Comparison of ENCODE assay signal across 9 cellular contexts in the genomic region with DNA sequence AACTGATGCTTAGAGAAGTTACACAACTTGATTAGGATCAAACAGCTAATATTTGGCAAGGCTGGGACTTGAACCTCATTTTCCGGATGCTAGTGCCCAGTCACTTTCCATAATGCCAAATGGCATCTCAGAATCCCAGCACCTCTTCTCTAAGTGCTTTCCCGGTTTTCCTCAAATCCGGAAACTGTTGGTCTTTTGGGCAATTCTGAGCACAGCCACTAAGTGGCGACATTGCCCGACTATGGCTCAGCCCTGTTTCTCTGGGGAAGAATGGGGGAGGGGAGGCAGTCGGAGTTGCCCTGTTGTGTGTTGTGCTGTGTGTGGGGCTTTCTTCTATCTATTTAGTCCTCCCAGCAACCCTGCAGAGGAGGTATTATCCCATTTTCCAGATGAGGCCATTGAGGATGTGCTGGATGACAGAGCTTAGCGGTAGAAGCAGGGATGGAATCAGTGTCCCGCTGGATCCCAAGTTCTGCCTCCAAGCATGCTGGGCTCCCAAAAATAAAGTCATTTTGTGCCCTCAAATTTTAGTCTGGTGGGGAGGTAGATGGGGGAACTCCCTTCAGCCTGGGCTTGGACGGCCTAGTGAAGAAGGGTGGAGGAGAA.
DNase-seq lines count a peak whose midpoint lies in the region; ATAC-seq and TF ChIP-seq lines count a peak whose summit lies in the region.
"Had no signal": no experiment of that assay in that cellular context is flagged by ENCODE, and none has a peak within 500 bp of the region (broad histone marks: within the 10 kb centered on the region; RNA-seq: fewer than 3 reads in every experiment).

No MANE protein-coding gene starts in this region.

- ATAC-seq in heart left ventricle (peak in 1 of 4 donors; percentile 41), right cardiac atrium (no peak), WTC11 (peak; percentile 94), GM18519 (IDR thresholded peaks at IDR 0.05; ENCODE audit: low FRiP score, unreplicated experiment) (no peak), GM21360 (IDR thresholded peaks at IDR 0.05; ENCODE audit: unreplicated experiment) (no peak)

- H3K4me3 Mint-ChIP-seq in WTC11, result no peak overlapping the region

- H3K9me3 Mint-ChIP-seq in WTC11, result no peaks in the 10 kb centered on the region

- no peaks in the 10 kb centered on the region for H3K36me3 ChIP-seq in heart left ventricle

- POLR2A ChIA-PET in WTC11 (lab: Charles Lee), result no interaction called here

- H3K27ac Mint-ChIP-seq in WTC11, result no peak overlapping the region

- peaks cover 16% of the 10 kb centered on the region for H3K4me1 Mint-ChIP-seq in WTC11

- H3K9me3 ChIP-seq in heart left ventricle (no peaks in the 10 kb centered on the region), right cardiac atrium (ENCODE audit: control insufficient read depth, low read length) (no peaks in the 10 kb centered on the region)

- H3K36me3 Mint-ChIP-seq in WTC11, result no peaks in the 10 kb centered on the region

- CTCF ChIA-PET in WTC11 (lab: Charles Lee), result no interaction called here

- intact Hi-C loops in heart left ventricle (cut with DNase I), result loop anchor here in 3 of 10 donors (5.0 to 10.0 kb wide), 2 partner anchors 110 to 183 kb away; no protein-coding TSS in a partner anchor
- intact Hi-C loops in right cardiac atrium (cut with DNase I), result loop anchor here in 1 of 4 donors (5.0 kb wide), 1 partner anchor 110 kb away; no protein-coding TSS in a partner anchor

- H3K27me3 Mint-ChIP-seq in WTC11 (ENCODE audit: low read depth), result no peaks in the 10 kb centered on the region

- H3K27me3 ChIP-seq in heart left ventricle, result peaks cover 0 to 43% (median 4%) of the 10 kb centered on the region in 9 donors
- no peaks in the 10 kb centered on the region for H3K27me3 ChIP-seq in right cardiac atrium (ENCODE audit: control insufficient read depth, insufficient read depth)

- H3K27ac ChIP-seq in heart left ventricle (no peak overlapping the region), right cardiac atrium (ENCODE audit: low read length) (no peak overlapping the region)
- H3K27ac ChIP-seq: epithelial cell of prostate had no signal

- H3K4me1 ChIP-seq in heart left ventricle, result no peaks in the 10 kb centered on the region
- H3K4me1 ChIP-seq in right cardiac atrium (ENCODE audit: control insufficient read depth, insufficient read depth, low read length), result no peaks in the 10 kb centered on the region

- WGBS in heart left ventricle, 4 donors, result 28 to 32% (median 29%) methylated on average over 9 of the region's 9 CpGs
- 32% methylated on average over 9 of the region's 9 CpGs for WGBS in right cardiac atrium

- TF ChIP-seq CTCF in heart left ventricle (IDR thresholded peaks at IDR 0.05), result peak in 9 of 12 donors; percentile 8 to 40 (median 32)
- peak; percentile 54; the same call in 1 of the 2 replicates for TF ChIP-seq CTCF in WTC11 (IDR thresholded peaks at IDR 0.05)

- H3K4me3 ChIP-seq in heart left ventricle, result no peak overlapping the region
- H3K4me3 ChIP-seq in right cardiac atrium (ENCODE audit: low read length), result no peak overlapping the region

- no peak for TF ChIP-seq POLR2A in heart left ventricle (IDR thresholded peaks at IDR 0.05)

- DNase-seq in heart left ventricle, result no peak
- DNase-seq in right cardiac atrium, result no peak
- peak; percentile 17 for DNase-seq in NCI-H1092 (lab: John Stamatoyannopoulos, UW)
- DNase-seq in WTC11 (ENCODE audit: low spot score), result peak; percentile 75
- DNase-seq in left kidney (ENCODE audit: low read depth, low spot score), result peak; percentile 82
- DNase-seq in occipital lobe (lab: John Stamatoyannopoulos, UW), result no peak

TF ChIP-seq in WTC11, 78 proteins besides CTCF, POLR2A, EP300 and RAD21:
- no peak for TF ChIP-seq ZNF138 (CRISPR knock-in tag; conservative IDR thresholded peaks at IDR 0.05)
- peak; percentile 83 for TF ChIP-seq GTF2I (CRISPR knock-in tag; conservative IDR thresholded peaks at IDR 0.05)
TF ChIP-seq in WTC11: peak in this region for 1.

Comparison
In these comparisons a context has a peak if more than half of its experiments do, and no peak if none do; other contexts are left out.
1. DNase-seq: peak in NCI-H1092 (single experiment), WTC11 (single experiment) and left kidney (single experiment); none in heart left ventricle (0 of 5), right cardiac atrium (0 of 3) and occipital lobe (single experiment).